31 cellular contexts compared by ENCODE assay signal in the genomic region with DNA sequence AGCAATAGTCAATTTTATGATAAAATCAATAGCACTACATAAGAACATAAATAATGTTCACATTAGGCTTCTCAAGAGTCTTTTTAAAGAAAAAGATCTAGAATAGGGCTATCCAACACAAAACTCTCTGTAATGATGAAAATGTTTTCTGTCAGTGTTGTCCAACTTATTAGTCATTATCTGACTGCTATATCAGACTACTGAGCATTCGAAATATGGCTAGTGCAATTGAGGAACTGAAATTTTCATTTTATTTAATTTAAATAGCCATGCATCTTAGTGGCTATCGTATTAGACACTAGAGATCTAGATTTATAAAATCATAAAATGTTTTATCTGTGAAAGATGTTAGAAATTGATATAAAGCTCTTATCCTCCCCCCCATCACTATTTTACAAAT.
"Had no signal": no experiment of that assay in that cellular context is flagged by ENCODE, and none has a peak within 500 bp of the region (broad histone marks: within the 10 kb centered on the region; RNA-seq: fewer than 3 reads in every experiment).

No MANE protein-coding gene starts in this region.

- DNase-seq: activated B cell treated with CpG ODN at 0.5 μM for 24 hours; activated CD4-positive, alpha-beta memory T cell treated with anti-CD3 and anti-CD28 coated beads for 36 hours; activated CD4-positive, alpha-beta T cell treated with anti-CD3 and anti-CD28 coated beads for 4 hours; activated CD4-positive, alpha-beta T cell treated with anti-CD3 and anti-CD28 coated beads, Interleukin-2, amount 10 ng/mL, durations not matched to agents 24 days and 14 days; activated CD4-positive, alpha-beta T cell treated with anti-CD3 and anti-CD28 coated beads, Interleukin-2, amount 50 U/mL, for 1 hour; activated CD4-positive, alpha-beta T cell treated with anti-CD3 and anti-CD28 coated beads, Interleukin-2, amount 50 U/mL, for 4 hours; activated CD4-positive, CD25-positive, alpha-beta regulatory T cell treated with anti-CD3 and anti-CD28 coated beads, Interleukin-2, amount 50 U/mL, for 72 hours; activated CD8-positive, alpha-beta memory T cell treated with anti-CD3 and anti-CD28 coated beads, Interleukin-2, amount 50 U/mL, for 4 hours; activated CD8-positive, alpha-beta T cell treated with anti-CD3 and anti-CD28 coated beads for 36 hours; activated effector memory CD4-positive, alpha-beta T cell treated with anti-CD3 and anti-CD28 coated beads, Interleukin-2, amount 50 U/mL, for 16 hours; activated gamma-delta T cell treated with Interleukin-2 at 50 U/mL for 16 hours; activated naive CD4-positive, alpha-beta T cell; activated naive CD4-positive, alpha-beta T cell treated with anti-CD3 and anti-CD28 coated beads for 36 hours; activated naive CD4-positive, alpha-beta T cell treated with anti-CD3 and anti-CD28 coated beads, Interleukin-2, amount 50 U/mL, for 16 hours; activated naive CD8-positive, alpha-beta T cell treated with anti-CD3 and anti-CD28 coated beads for 36 hours; activated T-cell treated with anti-CD3 and anti-CD28 coated beads for 4 hours; activated T-cell treated with anti-CD3 and anti-CD28 coated beads, Interleukin-2, amount 50 U/mL, for 1 hour; activated T-cell treated with anti-CD3 and anti-CD28 coated beads, Interleukin-2, amount 50 U/mL, for 4 hours; activated T-cell treated with anti-CD3 and anti-CD28 coated beads, Interleukin-2, amount 50 U/mL, for 72 hours; adrenal gland; amniotic stem cell; aorta; body of pancreas; brain microvascular endothelial cell; central memory CD4-positive, alpha-beta T cell; T-helper 2 cell; T-helper 9 cell had no signal

- H3K36me3 ChIP-seq: adrenal gland, brain microvascular endothelial cell, breast epithelium had no signal

- H3K27ac ChIP-seq: adrenal gland, body of pancreas, brain microvascular endothelial cell, breast epithelium, VCaP had no signal

- H3K4me1 ChIP-seq: adrenal gland, breast epithelium had no signal

- FAIRE-seq: astrocyte, TTC549 had no signal

- H3K4me3 ChIP-seq: adrenal gland, body of pancreas, breast epithelium had no signal

- H3K9me3 ChIP-seq: body of pancreas had no signal

- H3K27me3 ChIP-seq: adrenal gland, body of pancreas, brain microvascular endothelial cell, breast epithelium had no signal
